12 cellular contexts compared by ENCODE assay signal in genomic region chr16:27759301-27759871, GRCh38.
A peak's percentile ranks its signal among the peaks of the same experiment; 100 is the strongest.
DNase-seq lines count a peak whose midpoint lies in the region; TF ChIP-seq lines count a peak whose summit lies in the region.
"Had no signal": no experiment of that assay in that cellular context is flagged by ENCODE, and none has a peak within 500 bp of the region (broad histone marks: within the 10 kb centered on the region; RNA-seq: fewer than 3 reads in every experiment).

No MANE protein-coding gene starts in this region.

- H3K27me3 ChIP-seq in esophagus (ENCODE audit: control insufficient read depth in 1 of 2, insufficient read depth in 2 of 2, low read length in 2 of 2) (no peaks in the 10 kb centered on the region), neutrophil (no peaks in the 10 kb centered on the region), esophagus squamous epithelium (no peaks in the 10 kb centered on the region)
- H3K27me3 ChIP-seq: ovary had no signal

- no peak overlapping the region for H3K27ac ChIP-seq in RWPE1
- H3K27ac ChIP-seq in esophagus (ENCODE audit: low read depth in 2 of 2, low read length in 1 of 2) = peak overlapping the region; percentile 44 to 89
- H3K27ac ChIP-seq in neutrophil = peak overlapping the region; percentile 60
- peak overlapping the region in 2 of 4 donors; percentile 44 to 60 for H3K27ac ChIP-seq in esophagus squamous epithelium
- H3K27ac ChIP-seq: ovary had no signal

- POLR2A ChIA-PET in RWPE1 (lab: Yijun Ruan, JAX; ENCODE audit: low non-redundant PET) = interaction anchor here (0.5 kb wide), 1 partner anchor 14 kb away, joined by 11 read pairs; no protein-coding TSS in a partner anchor

- H3K9me3 ChIP-seq in esophagus (ENCODE audit: control insufficient read depth in 2 of 2, insufficient read depth in 1 of 2, low read depth in 1 of 2, low read length in 1 of 2) = no peaks in the 10 kb centered on the region
- no peaks in the 10 kb centered on the region for H3K9me3 ChIP-seq in neutrophil
- peaks cover 0 to 3% (median 0%) of the 10 kb centered on the region in 3 donors for H3K9me3 ChIP-seq in esophagus squamous epithelium
- H3K9me3 ChIP-seq: ovary had no signal

- intact Hi-C loops in esophagus squamous epithelium (cut with DNase I) = no loop called here

- CTCF ChIA-PET in RWPE1 (lab: Yijun Ruan, JAX) = interaction anchor here (0.7 kb wide), 1 partner anchor 119 kb away, joined by 4 read pairs; no protein-coding TSS in a partner anchor

- no peak for TF ChIP-seq CTCF in RWPE1 (conservative IDR thresholded peaks at IDR 0.05; ENCODE audit: low read depth)
- TF ChIP-seq CTCF in neutrophil (IDR thresholded peaks at IDR 0.05) = no peak
- TF ChIP-seq CTCF in esophagus squamous epithelium (IDR thresholded peaks at IDR 0.05) = no peak

- DNase-seq in COLO829 (ENCODE audit: low spot score) = peak; percentile 47
- peak; percentile 40 for DNase-seq in RWPE1 (ENCODE audit: low spot score)
- no peak for DNase-seq in putamen (ENCODE audit: low spot score)
- no peak for DNase-seq in DMS79 treated with DMSO at 0.1 percent for 48 hours (lab: John Stamatoyannopoulos, UW)
- no peak for DNase-seq in esophagus squamous epithelium (lab: John Stamatoyannopoulos, UW)
- no peak for DNase-seq in activated CD4-positive, alpha-beta T cell treated with anti-CD3 and anti-CD28 coated beads for 4 hours
- DNase-seq: activated CD4-positive, alpha-beta memory T cell treated with anti-CD3 and anti-CD28 coated beads for 36 hours; CD8-positive, alpha-beta memory T cell; NCI-H526; ovary had no signal

- H3K36me3 ChIP-seq in esophagus (ENCODE audit: control insufficient read depth in 2 of 2, insufficient read depth in 2 of 2, low read length in 1 of 2) (peaks cover 3 to 21% of the 10 kb centered on the region in 2 donors), neutrophil (peaks cover 14% of the 10 kb centered on the region), esophagus squamous epithelium (peaks cover 3 to 87% (median 6%) of the 10 kb centered on the region in 3 donors)
- H3K36me3 ChIP-seq: ovary had no signal

- no peak for TF ChIP-seq POLR2A in esophagus squamous epithelium (IDR thresholded peaks at IDR 0.05)

- H3K4me3 ChIP-seq in esophagus (ENCODE audit: low read depth in 1 of 2, low read length in 2 of 2) (no peak overlapping the region), neutrophil (ENCODE audit: low read depth in 1 of 2, low read length in 1 of 2) (no peak overlapping the region), esophagus squamous epithelium (no peak overlapping the region)
- H3K4me3 ChIP-seq: ovary had no signal

- H3K4me1 ChIP-seq in esophagus (ENCODE audit: control insufficient read depth in 2 of 2, insufficient read depth in 2 of 2, low read length in 1 of 2) (peaks cover 2 to 5% of the 10 kb centered on the region in 2 donors), neutrophil (ENCODE audit: control insufficient read depth in 1 of 2, insufficient read depth in 1 of 2, low read depth in 1 of 2, low read length in 1 of 2) (peaks cover 42 to 43% of the 10 kb centered on the region in 2 experiments), esophagus squamous epithelium (peaks cover 0 to 10% (median 0%) of the 10 kb centered on the region in 3 donors)

- 83 to 84% methylated on average over 9 of the region's 9 CpGs for WGBS in esophagus, 2 donors
- WGBS in esophagus squamous epithelium, 2 donors = 40 to 78% methylated on average over 3 to 5 of the region's 9 CpGs

Comparison
In these comparisons a context has a peak if more than half of its experiments do, and no peak if none do; other contexts are left out.
1. DNase-seq: peak in COLO829 (single experiment) and RWPE1 (single experiment); none in putamen (single experiment), DMS79 treated with DMSO at 0.1 percent for 48 hours (single experiment), esophagus squamous epithelium (single experiment) and activated CD4-positive, alpha-beta T cell treated with anti-CD3 and anti-CD28 coated beads for 4 hours (0 of 2).